Comparison of ENCODE assay signal across 1 cellular context in genomic region chr1:38803647-38804046, GRCh38.
TF ChIP-seq lines count a peak whose summit lies in the region.

No MANE protein-coding gene starts in this region.

TF ChIP-seq in WTC11, 78 proteins besides CTCF, POLR2A, EP300 and RAD21 (continued from another document):
- no peak for TF ChIP-seq ZBTB43 (CRISPR knock-in tag; IDR thresholded peaks at IDR 0.05)
- no peak for TF ChIP-seq ZBTB21 (CRISPR knock-in tag; IDR thresholded peaks at IDR 0.05; ENCODE audit: borderline replicate concordance)
- TF ChIP-seq ZNF121 (CRISPR knock-in tag; IDR thresholded peaks at IDR 0.05) = no peak
- TF ChIP-seq AFF4 (CRISPR knock-in tag; IDR thresholded peaks at IDR 0.05; ENCODE audit: borderline replicate concordance) = no peak
TF ChIP-seq in WTC11: peak in this region for 0.
